20 cellular contexts compared by ENCODE assay signal in the genomic region with DNA sequence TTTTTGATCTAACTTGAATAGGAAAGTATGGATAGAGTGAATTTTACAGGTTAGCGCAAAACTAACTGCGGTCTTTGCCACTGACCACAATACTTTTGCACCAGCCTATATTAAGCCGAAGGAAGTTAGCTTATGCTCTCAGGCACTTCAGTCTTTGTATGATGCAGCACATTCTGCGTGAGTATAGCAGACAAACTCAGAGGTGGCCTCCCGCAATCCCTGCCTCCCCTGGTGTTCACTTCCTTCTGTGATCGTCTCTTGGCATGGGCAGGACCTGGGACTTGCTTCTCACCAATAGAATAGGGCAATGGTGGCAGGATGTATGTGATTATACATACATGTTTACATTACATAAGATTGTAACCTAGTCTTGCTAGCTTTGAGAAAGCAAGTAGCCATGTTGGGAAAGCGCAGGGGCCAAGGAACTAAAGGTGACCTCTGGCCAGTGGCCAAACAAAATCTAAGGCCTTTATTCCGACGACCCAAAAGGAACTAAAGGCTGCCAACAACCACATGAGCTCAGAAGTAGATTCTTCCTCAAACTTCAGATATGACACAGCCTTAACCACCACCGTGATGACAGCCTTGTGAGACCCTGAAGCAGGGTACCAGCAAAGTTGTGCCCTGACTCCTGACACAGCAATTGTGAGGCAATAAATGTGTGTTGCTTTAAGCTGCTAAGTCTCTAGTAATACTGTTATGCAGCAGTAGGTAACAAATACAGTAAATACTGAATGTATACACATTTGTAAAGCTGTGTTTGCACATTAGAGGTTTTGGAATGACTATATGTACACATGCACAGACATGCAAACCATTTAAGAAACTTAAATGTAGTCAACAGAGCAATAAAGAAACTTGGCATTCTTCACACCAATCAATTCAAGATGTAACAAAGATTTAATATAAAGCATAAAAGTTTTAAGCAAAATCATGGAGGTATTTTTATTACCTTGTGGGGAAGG. TPM values are rescaled to one million over a fixed set of nuclear protein-coding genes. Genes with fewer than 3 reads are reported as not detected.
A peak's percentile ranks its signal among the peaks of the same experiment; 100 is the strongest.
DNase-seq lines count a peak whose midpoint lies in the region; ATAC-seq, FAIRE-seq and TF ChIP-seq lines count a peak whose summit lies in the region.
"Had no signal": no experiment of that assay in that cellular context is flagged by ENCODE, and none has a peak within 500 bp of the region (broad histone marks: within the 10 kb centered on the region; RNA-seq: fewer than 3 reads in every experiment).

No MANE protein-coding gene starts in this region.

- H3K27ac Mint-ChIP-seq in activated T-helper 17 cell treated with anti-CD3 and anti-CD28 coated beads, Interleukin-2, amount 50 U/mL, for 72 hours = no peak overlapping the region
- H3K27ac Mint-ChIP-seq: B cell had no signal

- peak; percentile 83 for ATAC-seq in activated T-helper 17 cell treated with anti-CD3 and anti-CD28 coated beads, Interleukin-2, amount 50 U/mL, for 72 hours (replicated peaks)
- no peak for ATAC-seq in right lobe of liver
- no peak for ATAC-seq in HG03196 (IDR thresholded peaks at IDR 0.05; ENCODE audit: unreplicated experiment)
- ATAC-seq: HepG2 had no signal

- H3K27ac ChIP-seq in endothelial cell of umbilical vein (ENCODE audit: insufficient read depth, low read depth, low read length) (no peak overlapping the region), right lobe of liver (no peak overlapping the region)
- H3K27ac ChIP-seq: SJCRH30 had no signal

- no peaks in the 10 kb centered on the region for H3K36me3 Mint-ChIP-seq in activated T-helper 17 cell treated with anti-CD3 and anti-CD28 coated beads, Interleukin-2, amount 50 U/mL, for 72 hours (ENCODE audit: low read depth)

- H3K9ac ChIP-seq in endothelial cell of umbilical vein (replicated peaks; ENCODE audit: extremely low read depth, insufficient read depth, low read length) = no peak overlapping the region

- H3K27me3 Mint-ChIP-seq in activated T-helper 17 cell treated with anti-CD3 and anti-CD28 coated beads, Interleukin-2, amount 50 U/mL, for 72 hours = no peaks in the 10 kb centered on the region
- H3K27me3 Mint-ChIP-seq: B cell; CD8-positive, alpha-beta memory T cell had no signal

- H3K9me3 ChIP-seq in endothelial cell of umbilical vein (replicated peaks; ENCODE audit: control insufficient read depth, insufficient read depth, low read length) (no peaks in the 10 kb centered on the region), right lobe of liver (no peaks in the 10 kb centered on the region)
- H3K9me3 ChIP-seq: SJCRH30 had no signal

- H3K4me1 ChIP-seq in endothelial cell of umbilical vein (ENCODE audit: control insufficient read depth, extremely low read depth, insufficient read depth, low read length) (no peaks in the 10 kb centered on the region), right lobe of liver (no peaks in the 10 kb centered on the region)
- H3K4me1 ChIP-seq: SJCRH30 had no signal

- peaks cover 3% of the 10 kb centered on the region for H3K9me3 Mint-ChIP-seq in activated T-helper 17 cell treated with anti-CD3 and anti-CD28 coated beads, Interleukin-2, amount 50 U/mL, for 72 hours
- H3K9me3 Mint-ChIP-seq: CD8-positive, alpha-beta memory T cell had no signal

- no peaks in the 10 kb centered on the region for H3K27me3 ChIP-seq in endothelial cell of umbilical vein (ENCODE audit: control insufficient read depth in 2 of 2, insufficient read depth in 2 of 2, low read length in 2 of 2)
- H3K27me3 ChIP-seq in right lobe of liver = no peaks in the 10 kb centered on the region
- H3K27me3 ChIP-seq: SJCRH30 had no signal

- peaks cover 10% of the 10 kb centered on the region for H3K4me1 Mint-ChIP-seq in activated T-helper 17 cell treated with anti-CD3 and anti-CD28 coated beads, Interleukin-2, amount 50 U/mL, for 72 hours

- TF ChIP-seq CTCF in endothelial cell of umbilical vein (IDR thresholded peaks at IDR 0.05; ENCODE audit: extremely low read depth in 1 of 2, insufficient read depth in 1 of 2, low read depth in 1 of 2, low read length in 2 of 2) (no peak), right lobe of liver (IDR thresholded peaks at IDR 0.05) (no peak)

- POLR2A ChIA-PET in endothelial cell of umbilical vein (lab: Charles Lee) = no interaction called here

- no TSS peak for BruUV-seq in endothelial cell of umbilical vein (replicated peaks; lab: Mats Ljungman, UMichigan)

- H3K4me3 ChIP-seq in endothelial cell of umbilical vein (replicated peaks in 1 of 3; ENCODE audit: insufficient read depth in 1 of 3, low read depth in 1 of 3, low read length in 3 of 3) = no peak overlapping the region
- no peak overlapping the region for H3K4me3 ChIP-seq in right lobe of liver
- H3K4me3 ChIP-seq: SJCRH30 had no signal

- no peaks in the 10 kb centered on the region for H4K20me1 ChIP-seq in endothelial cell of umbilical vein (replicated peaks; ENCODE audit: control insufficient read depth, extremely low read depth, insufficient read depth, low read length)

- H3K9me1 ChIP-seq in endothelial cell of umbilical vein (replicated peaks; ENCODE audit: control insufficient read depth, extremely low read depth, insufficient read depth, low read length) = no peaks in the 10 kb centered on the region

- FAIRE-seq in endothelial cell of umbilical vein (lab: Jason Lieb, UNC) = no peak
- FAIRE-seq: H54, HepG2 had no signal

- DNase-seq in CD1c-positive myeloid dendritic cell (ENCODE audit: extremely low spot score) (peak; percentile 10), GDM1 (lab: John Stamatoyannopoulos, UW) (peak; percentile 37), endothelial cell of umbilical vein (ENCODE audit: low read depth, low spot score) (peak; percentile 44), nucleus accumbens (lab: John Stamatoyannopoulos, UW) (no peak), right lobe of liver (no peak)
- DNase-seq: CD8-positive, alpha-beta memory T cell; DND-41; GF-D8; MM.1S; NCI-H1436 treated with DMSO at 0.1 percent for 48 hours; NCI-H2081; NCI-H510A treated with DMSO at 0.1 percent for 48 hours; RPMI8226; SJCRH30 had no signal

- no peaks in the 10 kb centered on the region for H3K36me3 ChIP-seq in endothelial cell of umbilical vein (ENCODE audit: control insufficient read depth in 2 of 2, extremely low read depth in 1 of 2, insufficient read depth in 2 of 2, low read length in 2 of 2)
- H3K36me3 ChIP-seq in right lobe of liver = no peaks in the 10 kb centered on the region
- H3K36me3 ChIP-seq: SJCRH30 had no signal

- CTCF ChIA-PET in endothelial cell of umbilical vein (lab: Charles Lee) = no interaction called here

- TF ChIP-seq POLR2A in endothelial cell of umbilical vein (IDR thresholded peaks at IDR 0.05; ENCODE audit: low read depth, low read length) = no peak
- TF ChIP-seq POLR2A in right lobe of liver (IDR thresholded peaks at IDR 0.05) = no peak

- H2AFZ ChIP-seq in endothelial cell of umbilical vein (ENCODE audit: low read depth, low read length) = no peak overlapping the region

- H3K4me3 Mint-ChIP-seq in activated T-helper 17 cell treated with anti-CD3 and anti-CD28 coated beads, Interleukin-2, amount 50 U/mL, for 72 hours = no peak overlapping the region
- H3K4me3 Mint-ChIP-seq: B cell; CD8-positive, alpha-beta memory T cell had no signal

- no peak overlapping the region for H3K4me2 ChIP-seq in endothelial cell of umbilical vein (ENCODE audit: insufficient read depth, low read length)

- dilution Hi-C loops in endothelial cell of umbilical vein (cut with MboI; ENCODE audit: extremely low pct_ligation_motif_present, low sequenced_read_pairs) = no loop called here

- intact Hi-C loops in endothelial cell of umbilical vein (cut with micrococcal nuclease) = no loop called here
- intact Hi-C loops in right lobe of liver (cut with DNase I) = no loop called here

- 71% methylated on average over 9 of the region's 10 CpGs for WGBS in right lobe of liver (ENCODE audit: insufficient coverage, low coverage, low lambda C conversion rate, missing lambda C conversion rate)

- no peaks in the 10 kb centered on the region for H3K79me2 ChIP-seq in endothelial cell of umbilical vein (ENCODE audit: control insufficient read depth, insufficient read depth, low read length)

TF ChIP-seq in endothelial cell of umbilical vein, 7 proteins besides CTCF, POLR2A, EP300 and RAD21 (continues in another document):
- TF ChIP-seq JUN (IDR thresholded peaks at IDR 0.05; ENCODE audit: borderline replicate concordance, insufficient read depth, insufficient read length, low read depth) (no peak), POLR2AphosphoS5 (IDR thresholded peaks at IDR 0.05; ENCODE audit: insufficient read depth, low read depth, low read length) (no peak), GATA2 (IDR thresholded peaks at IDR 0.05; ENCODE audit: insufficient read depth, insufficient read length, low read depth, low read length) (no peak), MYC (IDR thresholded peaks at IDR 0.05; ENCODE audit: low read depth, low read length) (no peak), FOS (IDR thresholded peaks at IDR 0.05; ENCODE audit: borderline replicate concordance, insufficient read depth, low read length) (no peak)

RNA-seq across cellular contexts. Expression of a gene that starts 10.6 kb away (rescaled TPM):
- total RNA-seq in activated T-helper 17 cell treated with anti-CD3 and anti-CD28 coated beads, Interleukin-2, amount 50 U/mL, for 72 hours = under 1 TPM in 1 of 2 donors, not detected in 1; 0.32 TPM
- not detected in 2 replicates for total RNA-seq in endothelial cell of umbilical vein
- 0.14 TPM in 1 of 2 replicates, not detected in the other for polyA plus RNA-seq in endothelial cell of umbilical vein
- not detected in 2 replicates for polyA plus RNA-seq in endothelial cell of umbilical vein (2011; cell fraction: cytosol; rRNA removed)
- polyA plus RNA-seq in endothelial cell of umbilical vein (2011; cell fraction: nucleus; rRNA removed) = 0.59 and 0.65 TPM in 2 replicates
- not detected in 2 replicates for polyA plus RNA-seq in endothelial cell of umbilical vein (2012)
- polyA minus RNA-seq in endothelial cell of umbilical vein = 0.34 TPM in 1 of 2 replicates, not detected in the other
- polyA minus RNA-seq in endothelial cell of umbilical vein (2011; cell fraction: cytosol; rRNA and poly(A)+ RNA removed) = not detected
- polyA minus RNA-seq in endothelial cell of umbilical vein (2011; cell fraction: nucleus; rRNA and poly(A)+ RNA removed) = 0.53 and 1.1 TPM in 2 replicates
- total RNA-seq in right lobe of liver = 10 to 100 TPM in 3 of 6 experiments, 1 to 10 TPM in 3; 2.0 to 70.6 (median 14.4) TPM
- polyA plus RNA-seq: CD8-positive, alpha-beta memory T cell had no signal

RNA-seq across cellular contexts. Expression of a gene that starts 59.3 kb away (rescaled TPM):
- not detected for total RNA-seq in activated T-helper 17 cell treated with anti-CD3 and anti-CD28 coated beads, Interleukin-2, amount 50 U/mL, for 72 hours
- total RNA-seq in endothelial cell of umbilical vein = not detected in 2 replicates
- not detected in 2 replicates for polyA plus RNA-seq in endothelial cell of umbilical vein
- not detected in 2 replicates for polyA plus RNA-seq in endothelial cell of umbilical vein (2011; cell fraction: cytosol; rRNA removed)
- 0.06 TPM in 1 of 2 replicates, not detected in the other for polyA plus RNA-seq in endothelial cell of umbilical vein (2011; cell fraction: nucleus; rRNA removed)
- polyA plus RNA-seq in endothelial cell of umbilical vein (2012) = not detected in 2 replicates
- not detected in 2 replicates for polyA minus RNA-seq in endothelial cell of umbilical vein
- polyA minus RNA-seq in endothelial cell of umbilical vein (2011; cell fraction: cytosol; rRNA and poly(A)+ RNA removed) = not detected
- polyA minus RNA-seq in endothelial cell of umbilical vein (2011; cell fraction: nucleus; rRNA and poly(A)+ RNA removed) = not detected in 2 replicates
- total RNA-seq in right lobe of liver = 100 to 1,000 TPM in 1 of 6 experiments, 10 to 100 TPM in 4, 1 to 10 TPM in 1; 8.2 to 114 (median 26.5) TPM
- total RNA-seq: B cell, OCI-LY7, SJCRH30 had no signal
- polyA plus RNA-seq: CD8-positive, alpha-beta memory T cell had no signal

Comparison
In these comparisons a context has a peak if more than half of its experiments do, and no peak if none do; other contexts are left out.
1. DNase-seq: peak in CD1c-positive myeloid dendritic cell (single experiment), GDM1 (single experiment) and endothelial cell of umbilical vein (single experiment); none in nucleus accumbens (0 of 56) and right lobe of liver (0 of 3).